ENCODE assay signal across 11 cellular contexts in genomic region chr2:49255325-49256023, GRCh38.
DNase-seq lines count a peak whose midpoint lies in the region; ATAC-seq and TF ChIP-seq lines count a peak whose summit lies in the region.
"Had no signal": no experiment of that assay in that cellular context is flagged by ENCODE, and none has a peak within 500 bp of the region (broad histone marks: within the 10 kb centered on the region; RNA-seq: fewer than 3 reads in every experiment).

No MANE protein-coding gene starts in this region.

- no peaks in the 10 kb centered on the region for H3K9me3 ChIP-seq in neural progenitor cell (ENCODE audit: low read depth)
- H3K9me3 ChIP-seq in mucosa of descending colon = no peaks in the 10 kb centered on the region
- H3K9me3 ChIP-seq in H9 (ENCODE audit: control insufficient read depth, low read depth, low read length) = no peaks in the 10 kb centered on the region
- H3K9me3 ChIP-seq: right atrium auricular region had no signal

- H3T11ph ChIP-seq in H9 (ENCODE audit: low read length) = no peak overlapping the region

- H3K9ac ChIP-seq in neural progenitor cell = no peak overlapping the region
- no peak overlapping the region for H3K9ac ChIP-seq in H9 (ENCODE audit: extremely low read depth, insufficient read length, low read length)

- H3K4me3 ChIP-seq in neural progenitor cell = no peak overlapping the region
- no peak overlapping the region for H3K4me3 ChIP-seq in mucosa of descending colon
- H3K4me3 ChIP-seq: right atrium auricular region had no signal

- no peak overlapping the region for H2BK5ac ChIP-seq in H9 (ENCODE audit: insufficient read length, low read length)

- H3K18ac ChIP-seq in H9 (ENCODE audit: insufficient read length, low read depth, low read length) = no peak overlapping the region

- H3K56ac ChIP-seq in H9 (ENCODE audit: insufficient read length, low read depth, low read length) = no peak overlapping the region

- no peaks in the 10 kb centered on the region for H3F3A ChIP-seq in neural progenitor cell (ENCODE audit: low read depth)

- H2BK15ac ChIP-seq in H9 (ENCODE audit: low read depth, low read length) = no peak overlapping the region

- H2BK20ac ChIP-seq in H9 (ENCODE audit: low read depth, low read length, poor library complexity, severe bottlenecking) = no peak overlapping the region

- ATAC-seq in HG03342 (IDR thresholded peaks at IDR 0.05; ENCODE audit: unreplicated experiment) (no peak), mucosa of descending colon (no peak)
- no peak for ATAC-seq in activated T-cell treated with anti-CD3 and anti-CD28 coated beads, Interleukin-2, amount 50 U/mL, for 4 hours

- H3K4ac ChIP-seq in H9 (ENCODE audit: low read depth, low read length) = no peak overlapping the region

- H3K27ac ChIP-seq in neural progenitor cell (no peak overlapping the region), H9 (ENCODE audit: insufficient read length, low read depth, low read length) (no peak overlapping the region)

- H3K4me3 Mint-ChIP-seq in neural progenitor cell (no peak overlapping the region), H9 (no peak overlapping the region)
- no peak overlapping the region for H3K4me3 Mint-ChIP-seq in activated T-cell treated with anti-CD3 and anti-CD28 coated beads, Interleukin-2, amount 50 U/mL, for 4 hours

- H3K9me3 Mint-ChIP-seq in neural progenitor cell (no peaks in the 10 kb centered on the region), H9 (no peaks in the 10 kb centered on the region)
- peaks cover 3% of the 10 kb centered on the region for H3K9me3 Mint-ChIP-seq in activated T-cell treated with anti-CD3 and anti-CD28 coated beads, Interleukin-2, amount 50 U/mL, for 4 hours

- H3K4me1 Mint-ChIP-seq in neural progenitor cell (no peaks in the 10 kb centered on the region), H9 (no peaks in the 10 kb centered on the region)
- no peaks in the 10 kb centered on the region for H3K4me1 Mint-ChIP-seq in activated T-cell treated with anti-CD3 and anti-CD28 coated beads, Interleukin-2, amount 50 U/mL, for 4 hours (ENCODE audit: low read depth)

- H2AFZ ChIP-seq in neural progenitor cell (replicated peaks) = peak overlapping the region; percentile 17
- no peak overlapping the region for H2AFZ ChIP-seq in H9 (ENCODE audit: low read length)

- H3K27ac Mint-ChIP-seq in neural progenitor cell (no peak overlapping the region), H9 (no peak overlapping the region)

- no peak overlapping the region for H3K23ac ChIP-seq in H9 (ENCODE audit: insufficient read length, low read depth, low read length)

- H3K27me3 ChIP-seq in neural progenitor cell (no peaks in the 10 kb centered on the region), H9 (ENCODE audit: insufficient read depth, low read length) (no peaks in the 10 kb centered on the region)
- H3K27me3 ChIP-seq: right atrium auricular region had no signal

- no peak overlapping the region for H2BK120ac ChIP-seq in H9 (ENCODE audit: low read depth, low read length, poor library complexity, severe bottlenecking)

- no peak overlapping the region for H2BK12ac ChIP-seq in H9 (ENCODE audit: insufficient read length, low read depth, low read length)

- H3K36me3 Mint-ChIP-seq in neural progenitor cell = no peaks in the 10 kb centered on the region
- no peaks in the 10 kb centered on the region for H3K36me3 Mint-ChIP-seq in H9 (ENCODE audit: insufficient read depth in 1 of 3, low read depth in 3 of 3)
- no peaks in the 10 kb centered on the region for H3K36me3 Mint-ChIP-seq in activated T-cell treated with anti-CD3 and anti-CD28 coated beads, Interleukin-2, amount 50 U/mL, for 4 hours (ENCODE audit: insufficient read depth)

- H2AK5ac ChIP-seq in H9 (ENCODE audit: insufficient read length, low read length) = no peak overlapping the region

- H3K4me1 ChIP-seq in neural progenitor cell (no peaks in the 10 kb centered on the region), mucosa of descending colon (ENCODE audit: low read depth) (no peaks in the 10 kb centered on the region), H9 (ENCODE audit: insufficient read depth, low read length) (no peaks in the 10 kb centered on the region)
- H3K4me1 ChIP-seq: right atrium auricular region had no signal

- in situ Hi-C loops in G401 (cut with HindIII; ENCODE audit: low sequenced_read_pairs) = no loop called here

- DNase-seq in G401 (ENCODE audit: low spot score) (peak; percentile 87), NCI-H146 treated with DMSO at 0.1 percent for 48 hours (lab: John Stamatoyannopoulos, UW; ENCODE audit: unreplicated experiment) (peak; percentile 71), SK-N-DZ (ENCODE audit: low spot score) (peak; percentile 19), neural progenitor cell (ENCODE audit: low spot score) (no peak), mucosa of descending colon (no peak), H9 (no peak)
- no peak for DNase-seq in activated T-cell treated with anti-CD3 and anti-CD28 coated beads, Interleukin-2, amount 50 U/mL, for 4 hours
- DNase-seq: GDM1, NCI-H446 had no signal

- no peak overlapping the region for H3K14ac ChIP-seq in H9 (ENCODE audit: insufficient read depth, low read length)

- no peak overlapping the region for H4K8ac ChIP-seq in H9 (replicated peaks; ENCODE audit: insufficient read length, low read depth, low read length)

- no CpG with 5 or more reads among the region's 3 CpGs for WGBS in H9 (ENCODE audit: extremely low coverage, insufficient read length, low lambda C conversion rate)

- H3K4me2 ChIP-seq in neural progenitor cell = no peak overlapping the region
- no peak overlapping the region for H3K4me2 ChIP-seq in H9 (ENCODE audit: insufficient read depth, insufficient read length, low read length)

- no peaks in the 10 kb centered on the region for H3K23me2 ChIP-seq in H9 (ENCODE audit: insufficient read length, low read depth, low read length, poor library complexity, severe bottlenecking)

- no peaks in the 10 kb centered on the region for H3K79me1 ChIP-seq in H9 (ENCODE audit: insufficient read depth, low read depth, low read length, poor library complexity, severe bottlenecking)

- intact Hi-C loops in mucosa of descending colon (cut with DNase I, micrococcal nuclease) = no loop called here

- H4K5ac ChIP-seq in H9 (ENCODE audit: insufficient read length, low read depth, low read length) = no peak overlapping the region

- no peak for TF ChIP-seq CTCF in neural progenitor cell (IDR thresholded peaks at IDR 0.05)
- TF ChIP-seq CTCF in mucosa of descending colon (IDR thresholded peaks at IDR 0.05) = no peak
- no peak for TF ChIP-seq CTCF in H9 (conservative IDR thresholded peaks at IDR 0.05)

- H3K27me3 Mint-ChIP-seq in neural progenitor cell (ENCODE audit: insufficient read depth, low read depth) = peaks cover 2% of the 10 kb centered on the region
- H3K27me3 Mint-ChIP-seq in H9 (ENCODE audit: low read depth) = no peaks in the 10 kb centered on the region
- H3K27me3 Mint-ChIP-seq in activated T-cell treated with anti-CD3 and anti-CD28 coated beads, Interleukin-2, amount 50 U/mL, for 4 hours (ENCODE audit: low read depth) = no peaks in the 10 kb centered on the region

- H3K36me3 ChIP-seq in neural progenitor cell = no peaks in the 10 kb centered on the region
- H3K36me3 ChIP-seq in mucosa of descending colon (ENCODE audit: low read depth) = no peaks in the 10 kb centered on the region
- H3K36me3 ChIP-seq: right atrium auricular region had no signal

- H3K79me2 ChIP-seq in neural progenitor cell (ENCODE audit: low read depth) (no peaks in the 10 kb centered on the region), H9 (ENCODE audit: insufficient read depth, low read length) (no peaks in the 10 kb centered on the region)

- H4K91ac ChIP-seq in H9 (ENCODE audit: insufficient read length, low read depth, low read length) = no peak overlapping the region

- no peaks in the 10 kb centered on the region for H4K20me1 ChIP-seq in neural progenitor cell (ENCODE audit: low read depth)
- no peaks in the 10 kb centered on the region for H4K20me1 ChIP-seq in H9 (ENCODE audit: control insufficient read depth, insufficient read depth, insufficient read length)

Comparison
In these comparisons a context has a peak if more than half of its experiments do, and no peak if none do; other contexts are left out.
1. DNase-seq: peak in G401 (single experiment), NCI-H146 treated with DMSO at 0.1 percent for 48 hours (single experiment) and SK-N-DZ (single experiment); none in neural progenitor cell (single experiment), mucosa of descending colon (0 of 3), H9 (single experiment) and activated T-cell treated with anti-CD3 and anti-CD28 coated beads, Interleukin-2, amount 50 U/mL, for 4 hours (single experiment).